Comparison of ENCODE assay signal across 23 cellular contexts in genomic region chr12:64016521-64016920, GRCh38.
DNase-seq lines count a peak whose midpoint lies in the region; ATAC-seq and TF ChIP-seq lines count a peak whose summit lies in the region.
"Had no signal": no experiment of that assay in that cellular context is flagged by ENCODE, and none has a peak within 500 bp of the region (broad histone marks: within the 10 kb centered on the region; RNA-seq: fewer than 3 reads in every experiment).

No MANE protein-coding gene starts in this region.

- peaks cover 22 to 23% of the 10 kb centered on the region in 2 donors for H3K4me1 ChIP-seq in thyroid gland
- H3K4me1 ChIP-seq: BLaER1 had no signal

- ATAC-seq in WTC11 = no peak
- ATAC-seq: GM12878 had no signal

- no peaks in the 10 kb centered on the region for H3K9me3 Mint-ChIP-seq in WTC11
- H3K9me3 Mint-ChIP-seq: CD4-positive, alpha-beta memory T cell; CD4-positive, CD25-positive, alpha-beta regulatory T cell; CD8-positive, alpha-beta memory T cell had no signal

- H3K4me1 Mint-ChIP-seq in WTC11 = peaks cover 11% of the 10 kb centered on the region
- H3K4me1 Mint-ChIP-seq: CD14-positive monocyte; CD4-positive, alpha-beta memory T cell; CD4-positive, CD25-positive, alpha-beta regulatory T cell; CD8-positive, alpha-beta memory T cell had no signal

- no peak for TF ChIP-seq POLR2A in thyroid gland (IDR thresholded peaks at IDR 0.05)

- no peaks in the 10 kb centered on the region for H3K36me3 ChIP-seq in thyroid gland
- H3K36me3 ChIP-seq: BE2C, BLaER1 had no signal

- CTCF ChIA-PET in WTC11 (lab: Charles Lee) = no interaction called here

- no peak for TF ChIP-seq CTCF in WTC11 (IDR thresholded peaks at IDR 0.05)
- TF ChIP-seq CTCF in thyroid gland (IDR thresholded peaks at IDR 0.05) = no peak

- intact Hi-C loops in thyroid gland (cut with DNase I) = no loop called here

- WGBS in thyroid gland, 2 donors = 33 to 45% methylated on average over 5 of the region's 5 CpGs

- H3K27ac Mint-ChIP-seq in WTC11 = peak overlapping the region; percentile 18; the same call in 1 of the 2 replicates
- H3K27ac Mint-ChIP-seq: CD14-positive monocyte; CD4-positive, alpha-beta memory T cell; CD4-positive, CD25-positive, alpha-beta regulatory T cell; CD8-positive, alpha-beta memory T cell had no signal

- H3K27me3 ChIP-seq in thyroid gland = no peaks in the 10 kb centered on the region
- H3K27me3 ChIP-seq: BE2C, BLaER1 had no signal

- POLR2A ChIA-PET in WTC11 (lab: Charles Lee) = no interaction called here

- H3K9me3 ChIP-seq in thyroid gland = no peaks in the 10 kb centered on the region
- H3K9me3 ChIP-seq: BE2C, BLaER1 had no signal

- no peak overlapping the region for H3K4me3 ChIP-seq in thyroid gland (replicated peaks in 1 of 3)
- H3K4me3 ChIP-seq: BLaER1, GM12878 had no signal

- DNase-seq in DMS79 treated with DMSO at 0.1 percent for 48 hours (lab: John Stamatoyannopoulos, UW) (peak; percentile 38), WTC11 (ENCODE audit: low spot score) (no peak), thyroid gland (peak; percentile 51 to 61), NCI-H2227 treated with DMSO at 0.1 percent for 48 hours (lab: John Stamatoyannopoulos, UW) (no peak), NCI-H82 treated with DMSO at 0.1 percent for 48 hours (lab: John Stamatoyannopoulos, UW; ENCODE audit: unreplicated experiment) (no peak)
- DNase-seq in NK-92 treated with Interleukin-12 subunit alpha and Interleukin-12 subunit beta, amount 100 ng/mL, for 24 hours (lab: John Stamatoyannopoulos, UW) = no peak
- DNase-seq: 8988T; ACHN; BE2C; C1 segment of cervical spinal cord; CD4-positive, alpha-beta memory T cell; CD4-positive, CD25-positive, alpha-beta regulatory T cell; CD8-positive, alpha-beta memory T cell; COR-L47; DMS 273 treated with DMSO at 0.1 percent for 48 hours; DMS153; DMS53; DND-41; EL; GDM1 had no signal

- no peak overlapping the region for H3K4me3 Mint-ChIP-seq in WTC11
- H3K4me3 Mint-ChIP-seq: CD14-positive monocyte; CD4-positive, alpha-beta memory T cell; CD8-positive, alpha-beta memory T cell had no signal

- H3K27me3 Mint-ChIP-seq in WTC11 (ENCODE audit: low read depth) = no peaks in the 10 kb centered on the region
- H3K27me3 Mint-ChIP-seq: CD4-positive, CD25-positive, alpha-beta regulatory T cell had no signal

- H3K36me3 Mint-ChIP-seq in WTC11 = no peaks in the 10 kb centered on the region
- H3K36me3 Mint-ChIP-seq: CD14-positive monocyte; CD4-positive, alpha-beta memory T cell; CD4-positive, CD25-positive, alpha-beta regulatory T cell; CD8-positive, alpha-beta memory T cell had no signal

- peak overlapping the region; percentile 66 to 78 (median 72) for H3K27ac ChIP-seq in thyroid gland
- H3K27ac ChIP-seq: BLaER1 had no signal

TF ChIP-seq in WTC11, 78 proteins besides CTCF, POLR2A, EP300 and RAD21:
- TF ChIP-seq GABPB1 (CRISPR knock-in tag; IDR thresholded peaks at IDR 0.05) (no peak), HMGA2 (CRISPR knock-in tag; IDR thresholded peaks at IDR 0.05) (no peak), USF1 (CRISPR knock-in tag; IDR thresholded peaks at IDR 0.05) (no peak), OVOL2 (CRISPR knock-in tag; IDR thresholded peaks at IDR 0.05; ENCODE audit: borderline replicate concordance) (no peak), PRRX2 (CRISPR knock-in tag; IDR thresholded peaks at IDR 0.05) (no peak)

Comparison
In these comparisons a context has a peak if more than half of its experiments do, and no peak if none do; other contexts are left out.
1. DNase-seq: peak in DMS79 treated with DMSO at 0.1 percent for 48 hours (single experiment) and thyroid gland (2 of 2); none in WTC11 (single experiment), NCI-H2227 treated with DMSO at 0.1 percent for 48 hours (single experiment), NK-92 treated with Interleukin-12 subunit alpha and Interleukin-12 subunit beta, amount 100 ng/mL, for 24 hours (single experiment) and NCI-H82 treated with DMSO at 0.1 percent for 48 hours (single experiment).